8 cellular contexts compared by ENCODE assay signal in genomic region chr1:47725732-47726495, GRCh38.
DNase-seq lines count a peak whose midpoint lies in the region; ATAC-seq and TF ChIP-seq lines count a peak whose summit lies in the region.

No MANE protein-coding gene starts in this region.

- no peaks in the 10 kb centered on the region for H3K36me3 ChIP-seq in H7 (replicated peaks; ENCODE audit: control insufficient read depth, insufficient read depth, low read length)
- no peaks in the 10 kb centered on the region for H3K36me3 ChIP-seq in heart left ventricle
- no peaks in the 10 kb centered on the region for H3K36me3 ChIP-seq in prostate gland
- no peaks in the 10 kb centered on the region for H3K36me3 ChIP-seq in uterus

- TF ChIP-seq CTCF in LNCAP (IDR thresholded peaks at IDR 0.05) (peak; percentile 97), heart left ventricle (IDR thresholded peaks at IDR 0.05) (peak; percentile 80 to 96 (median 84)), prostate gland (IDR thresholded peaks at IDR 0.05) (peak; percentile 70 to 90 (median 77)), uterus (IDR thresholded peaks at IDR 0.05) (peak; percentile 65 to 85 (median 75))

- no peaks in the 10 kb centered on the region for H3K9me3 Mint-ChIP-seq in activated naive CD8-positive, alpha-beta T cell (ENCODE audit: low read depth)

- peak; percentile 82 to 93 (median 88) for ATAC-seq in heart left ventricle

- H3K27me3 ChIP-seq in H7 (ENCODE audit: control insufficient read depth, insufficient read depth, low read length) (peaks cover 47% of the 10 kb centered on the region), heart left ventricle (peaks cover 15 to 48% (median 28%) of the 10 kb centered on the region in 9 donors), prostate gland (replicated peaks; ENCODE audit: insufficient read depth) (peaks cover 14% of the 10 kb centered on the region), uterus (peaks cover 0 to 22% of the 10 kb centered on the region in 2 donors)

- in situ Hi-C loops in G401 (cut with HindIII; ENCODE audit: low sequenced_read_pairs), result no loop called here

- H3K4me3 ChIP-seq in H7 (ENCODE audit: insufficient read depth, low read depth, low read length) (no peak overlapping the region), heart left ventricle (peak overlapping the region in 8 of 12 donors; percentile 8 to 35 (median 30)), prostate gland (no peak overlapping the region), uterus (no peak overlapping the region)

- H3K27ac ChIP-seq in heart left ventricle (no peak overlapping the region), prostate gland (no peak overlapping the region), uterus (no peak overlapping the region)

- peaks cover 18% of the 10 kb centered on the region for H3K27me3 Mint-ChIP-seq in activated naive CD8-positive, alpha-beta T cell

- H3K27ac Mint-ChIP-seq in activated naive CD8-positive, alpha-beta T cell, result no peak overlapping the region

- H3K4me1 ChIP-seq in heart left ventricle, result peaks cover 0 to 17% (median 13%) of the 10 kb centered on the region in 12 donors
- no peaks in the 10 kb centered on the region for H3K4me1 ChIP-seq in prostate gland (replicated peaks)
- H3K4me1 ChIP-seq in uterus, result peaks cover 0 to 7% of the 10 kb centered on the region in 2 donors

- peaks cover 12% of the 10 kb centered on the region for H3K4me1 Mint-ChIP-seq in activated naive CD8-positive, alpha-beta T cell (ENCODE audit: low read depth)

- WGBS in heart left ventricle, 4 donors, result 6 to 11% (median 7%) methylated on average over 22 to 25 of the region's 25 CpGs
- WGBS in prostate gland, result 8% methylated on average over 25 of the region's 25 CpGs

- H3K4me3 Mint-ChIP-seq in activated naive CD8-positive, alpha-beta T cell, result peak overlapping the region; percentile 69

- H3K9me3 ChIP-seq in heart left ventricle (no peaks in the 10 kb centered on the region), prostate gland (no peaks in the 10 kb centered on the region), uterus (no peaks in the 10 kb centered on the region)

- TF ChIP-seq POLR2A in heart left ventricle (IDR thresholded peaks at IDR 0.05) (no peak), prostate gland (IDR thresholded peaks at IDR 0.05) (no peak), uterus (IDR thresholded peaks at IDR 0.05) (no peak)

- no peaks in the 10 kb centered on the region for H3K36me3 Mint-ChIP-seq in activated naive CD8-positive, alpha-beta T cell

- DNase-seq in G401 (ENCODE audit: low spot score) (peak; percentile 82), H7 (peak; percentile 91), SHP77 treated with DMSO at 0.1 percent for 48 hours (lab: John Stamatoyannopoulos, UW) (peak; percentile 18), heart left ventricle (peak; percentile 68 to 79 (median 72)), prostate gland (ENCODE audit: low spot score) (peak; percentile 71), uterus (peak; percentile 47 to 66)

- intact Hi-C loops in heart left ventricle (cut with DNase I) (loop anchor here in 8 of 10 donors (5.0 to 10.0 kb wide), 10 partner anchors 199 to 549 kb away; partner anchors contain the start of gene PDZK1IP1 (in 1 of the 8)), prostate gland (cut with DNase I) (loop anchor here (5.0 to 10.0 kb wide), 2 partner anchors 294 to 391 kb away; partner anchors contain the start of gene CMPK1), uterus (cut with DNase I; ENCODE audit: low total_unique reads) (no loop called here)

Comparison
In these comparisons a context has a peak if more than half of its experiments do, and no peak if none do; other contexts are left out.
1. DNase-seq: peak in every context shown above with its lines; median percentile 91 in H7; 82 in G401; 72 in heart left ventricle; 71 in prostate gland; 56 in uterus; 18 in SHP77 treated with DMSO at 0.1 percent for 48 hours.
2. H3K4me3 ChIP-seq: peak in heart left ventricle (8 of 12); none in H7 (single experiment), prostate gland (0 of 2) and uterus (0 of 2).
3. Peak in every context shown above with its lines, with median percentiles within 50 percentile points of each other: CTCF ChIP-seq.